In the genomic region with DNA sequence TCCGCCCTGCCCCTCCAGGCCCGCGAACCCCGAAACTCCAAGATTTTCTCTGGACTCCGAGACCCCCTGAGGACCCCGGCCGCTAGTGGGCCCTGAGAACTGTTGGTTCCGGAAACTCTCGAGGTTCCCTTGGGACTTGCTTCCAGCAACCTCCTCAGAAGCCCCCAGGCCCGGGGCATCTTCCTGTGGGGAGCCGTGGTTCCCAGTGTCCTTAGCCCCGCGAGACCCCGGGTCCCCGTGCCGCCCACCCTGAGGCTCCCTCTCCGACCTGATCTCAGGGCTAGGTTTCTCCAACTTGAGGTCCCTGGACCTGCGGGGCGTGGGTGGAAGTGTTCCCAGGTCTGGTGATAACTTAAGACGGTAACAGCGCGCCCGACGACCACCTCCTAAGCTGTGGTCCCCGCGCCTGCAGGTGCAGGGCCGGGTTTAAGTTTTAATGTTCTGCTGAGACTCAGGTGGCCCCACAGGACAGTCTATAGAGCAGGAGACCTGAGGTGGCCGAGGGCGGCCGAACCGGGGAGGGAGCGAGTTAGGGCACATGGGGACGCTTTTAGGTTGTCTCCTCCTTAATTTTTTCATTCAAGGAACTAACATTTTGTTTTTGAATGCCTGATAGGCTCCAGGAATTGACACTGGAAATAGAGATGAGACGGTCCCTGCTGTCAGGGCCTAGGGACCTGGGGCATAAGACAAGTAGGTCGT, we compare ENCODE assay signal across 9 cellular contexts. TPM values are rescaled to one million over a fixed set of nuclear protein-coding genes. Genes with fewer than 3 reads are reported as not detected.
DNase-seq lines count a peak whose midpoint lies in the region; ATAC-seq and TF ChIP-seq lines count a peak whose summit lies in the region.
"Had no signal": no experiment of that assay in that cellular context is flagged by ENCODE, and none has a peak within 500 bp of the region (broad histone marks: within the 10 kb centered on the region; RNA-seq: fewer than 3 reads in every experiment).

No MANE protein-coding gene starts in this region.

- H3K27me3 ChIP-seq in H7 (ENCODE audit: control insufficient read depth, insufficient read depth, low read length): no peaks in the 10 kb centered on the region; the same call in 1 of the 2 replicates
- H3K27me3 ChIP-seq in WERI-Rb-1 (ENCODE audit: insufficient read depth, low read depth, severe bottlenecking): no peaks in the 10 kb centered on the region
- H3K27me3 ChIP-seq in esophagus squamous epithelium: no peaks in the 10 kb centered on the region
- no peaks in the 10 kb centered on the region for H3K27me3 ChIP-seq in trophoblast cell (ENCODE audit: insufficient read depth, low read length)

- H2BK120ac ChIP-seq in trophoblast cell (ENCODE audit: insufficient read depth, low read length, poor library complexity): no peak overlapping the region

- ATAC-seq in GM21515 (IDR thresholded peaks at IDR 0.05; ENCODE audit: unreplicated experiment) (no peak), HG03571 (IDR thresholded peaks at IDR 0.05; ENCODE audit: unreplicated experiment) (no peak), omental fat pad (ENCODE audit: low FRiP score) (no peak)

- TF ChIP-seq CTCF in WERI-Rb-1 (IDR thresholded peaks at IDR 0.05; ENCODE audit: low read depth, low read length): no peak
- no peak for TF ChIP-seq CTCF in esophagus squamous epithelium (IDR thresholded peaks at IDR 0.05)
- no peak for TF ChIP-seq CTCF in omental fat pad (IDR thresholded peaks at IDR 0.05)

- peak overlapping the region; percentile 31 for H2BK5ac ChIP-seq in trophoblast cell (ENCODE audit: low read depth, low read length, poor library complexity)

- H3K4ac ChIP-seq in trophoblast cell (ENCODE audit: low read depth, low read length): peak overlapping the region; percentile 94

- H3K79me1 ChIP-seq in trophoblast cell (ENCODE audit: low read length): peaks cover 14% of the 10 kb centered on the region

- H3K4me3 ChIP-seq in H7 (ENCODE audit: insufficient read depth, low read depth, low read length) (peak overlapping the region; percentile 78), WERI-Rb-1 (ENCODE audit: low read depth, low read length) (peak overlapping the region; percentile 83), esophagus squamous epithelium (peak overlapping the region; percentile 78 to 100 (median 87)), trophoblast cell (ENCODE audit: low read depth, low read length) (peak overlapping the region; percentile 83)

- no peak overlapping the region for H3K23ac ChIP-seq in trophoblast cell (ENCODE audit: low read length)

- H2AK5ac ChIP-seq in trophoblast cell (ENCODE audit: low read length): no peak overlapping the region

- H3K9me3 ChIP-seq in WERI-Rb-1 (ENCODE audit: severe bottlenecking) (no peaks in the 10 kb centered on the region), esophagus squamous epithelium (no peaks in the 10 kb centered on the region), trophoblast cell (ENCODE audit: insufficient read depth, low read depth, low read length) (peaks cover 3% of the 10 kb centered on the region)

- peak overlapping the region; percentile 68 for H3K9ac ChIP-seq in trophoblast cell (ENCODE audit: low read length)

- peak overlapping the region; percentile 80 for H3K27ac ChIP-seq in WERI-Rb-1
- peak overlapping the region; percentile 86 to 95 (median 90) for H3K27ac ChIP-seq in esophagus squamous epithelium
- peak overlapping the region; percentile 73 for H3K27ac ChIP-seq in trophoblast cell (ENCODE audit: low read depth, low read length)

- no peak for TF ChIP-seq POLR2A in esophagus squamous epithelium (IDR thresholded peaks at IDR 0.05)

- H4K8ac ChIP-seq in trophoblast cell (ENCODE audit: low read depth, low read length): peak overlapping the region; percentile 6

- H3K4me1 ChIP-seq in esophagus squamous epithelium (peaks cover 12 to 58% (median 21%) of the 10 kb centered on the region in 3 donors), trophoblast cell (ENCODE audit: control insufficient read depth in 1 of 2, insufficient read depth in 2 of 2, low read length in 2 of 2) (peaks cover 24 to 32% of the 10 kb centered on the region in 2 experiments)

- H3K14ac ChIP-seq in trophoblast cell (ENCODE audit: low read length): peak overlapping the region; percentile 70

- intact Hi-C loops in esophagus squamous epithelium (cut with DNase I): no loop called here

- H2AFZ ChIP-seq in trophoblast cell (ENCODE audit: insufficient read depth, low read length, poor library complexity): peak overlapping the region; percentile 23

- H3K36me3 ChIP-seq in H7 (replicated peaks; ENCODE audit: control insufficient read depth, insufficient read depth, low read length) (no peaks in the 10 kb centered on the region), WERI-Rb-1 (peaks cover 9% of the 10 kb centered on the region), esophagus squamous epithelium (no peaks in the 10 kb centered on the region), trophoblast cell (ENCODE audit: control insufficient read depth in 1 of 2, insufficient read depth in 2 of 2, low read length in 2 of 2) (no peaks in the 10 kb centered on the region)

- peak overlapping the region; percentile 75 for H4K91ac ChIP-seq in trophoblast cell (ENCODE audit: low read depth, low read length)

- H2BK12ac ChIP-seq in trophoblast cell (ENCODE audit: low read length): peak overlapping the region; percentile 29

- 0 to 3% methylated on average over 5 to 22 of the region's 35 CpGs for WGBS in esophagus squamous epithelium, 2 donors
- WGBS in trophoblast cell (ENCODE audit: extremely low coverage, insufficient coverage, insufficient read length): no CpG with 5 or more reads among the region's 35 CpGs

- DNase-seq in H7: peak; percentile 59
- no peak for DNase-seq in WERI-Rb-1
- no peak for DNase-seq in esophagus squamous epithelium (lab: John Stamatoyannopoulos, UW)
- DNase-seq in trophoblast cell: no peak
- DNase-seq in GM03348 (ENCODE audit: low spot score): no peak
- no peak for DNase-seq in omental fat pad (ENCODE audit: low spot score)

- peak overlapping the region; percentile 3 for H4K12ac ChIP-seq in trophoblast cell (ENCODE audit: low read depth, low read length)

- peak overlapping the region; percentile 94 for H3K4me2 ChIP-seq in trophoblast cell (ENCODE audit: low read length)

- H3K18ac ChIP-seq in trophoblast cell (ENCODE audit: low read length): peak overlapping the region; percentile 73

- peaks cover 17% of the 10 kb centered on the region for H3K79me2 ChIP-seq in trophoblast cell (ENCODE audit: control insufficient read depth, insufficient read depth, low read length, poor library complexity)

RNA-seq across cellular contexts. Expression of a gene that starts 0.7 kb away (rescaled TPM):
- total RNA-seq in H7 (2014; rRNA removed; shearing (Covaris generic)): 15.7 and 31.1 TPM in 2 replicates
- total RNA-seq in esophagus squamous epithelium: 10 to 100 TPM; 12.5 to 95.4 (median 18.8) TPM
- 23.9 and 25.5 TPM in 2 replicates for polyA plus RNA-seq in trophoblast cell (2013)
- total RNA-seq in omental fat pad: 10 to 100 TPM; 16.9 to 59.0 (median 33.7) TPM

RNA-seq across cellular contexts. Expression of a gene that starts 25.7 kb away (rescaled TPM):
- total RNA-seq in H7 (2014; rRNA removed; shearing (Covaris generic)): 0.41 TPM in 1 of 2 replicates, not detected in the other
- total RNA-seq in esophagus squamous epithelium (not detected), omental fat pad (not detected)
- polyA plus RNA-seq in trophoblast cell (2013): not detected in 2 replicates
- total RNA-seq: T-helper 1 cell treated with Interleukin-12 subunit alpha and Interleukin-12 subunit beta and Interleukin-4 antibody, amounts not matched to agents 30 ng/mL and 1 ng/mL, for 36 hours had no signal
